8 cellular contexts compared by ENCODE assay signal in the genomic region with DNA sequence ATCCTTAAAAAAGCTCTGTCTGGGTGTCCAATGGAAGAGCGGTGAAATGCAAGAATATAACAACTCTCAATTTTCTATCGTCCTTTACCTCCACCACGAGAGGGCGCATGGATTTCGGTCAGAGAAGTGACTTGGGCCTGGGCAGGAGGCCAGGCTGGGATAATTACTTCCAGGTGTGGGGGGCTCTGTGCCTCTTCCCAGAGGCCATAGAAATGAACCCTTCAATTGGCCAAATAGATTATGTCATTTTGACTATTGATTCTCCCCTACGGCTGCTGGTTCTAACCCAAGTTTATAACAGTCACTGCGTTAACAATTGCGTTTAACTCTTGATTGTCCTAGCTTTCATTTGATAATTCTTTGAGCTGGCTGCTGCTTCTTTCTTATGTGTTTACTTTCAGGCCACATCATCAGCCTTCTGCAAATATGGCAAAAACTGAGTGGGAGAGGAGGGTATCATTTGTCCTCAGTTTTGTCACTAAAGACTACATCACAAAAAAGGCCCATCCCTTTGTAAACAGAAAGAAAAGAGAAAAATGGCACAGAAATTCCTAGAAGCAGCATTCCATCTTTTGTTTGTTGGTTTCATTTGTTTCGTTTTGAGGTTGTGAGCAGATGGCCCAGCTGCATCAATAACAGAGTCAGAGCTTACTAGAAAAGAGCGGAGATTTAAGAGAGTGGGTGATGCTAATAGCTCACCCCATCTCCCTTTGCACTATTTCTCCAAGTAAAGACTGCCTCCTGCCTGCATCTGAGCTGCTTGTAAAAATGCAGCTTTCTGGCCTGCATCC. TPM values are rescaled to one million over a fixed set of nuclear protein-coding genes. Genes with fewer than 3 reads are reported as not detected.
A peak's percentile ranks its signal among the peaks of the same experiment; 100 is the strongest.
DNase-seq lines count a peak whose midpoint lies in the region; ATAC-seq and TF ChIP-seq lines count a peak whose summit lies in the region.

No MANE protein-coding gene starts in this region.

- H3K79me2 ChIP-seq in OCI-LY1 (ENCODE audit: insufficient read depth, low read length): no peaks in the 10 kb centered on the region

- H3F3A ChIP-seq in OCI-LY1 (ENCODE audit: insufficient read depth, low read length): no peaks in the 10 kb centered on the region

- H4K20me1 ChIP-seq in OCI-LY1 (ENCODE audit: insufficient read depth, low read length): no peaks in the 10 kb centered on the region

- H3K4me1 ChIP-seq in OCI-LY1 (ENCODE audit: insufficient read depth, low read length, severe bottlenecking): no peaks in the 10 kb centered on the region
- no peaks in the 10 kb centered on the region for H3K4me1 ChIP-seq in naive thymus-derived CD4-positive, alpha-beta T cell (ENCODE audit: control insufficient read depth in 2 of 2, insufficient read depth in 2 of 2, low read length in 2 of 2)

- no peaks in the 10 kb centered on the region for H3K9me3 Mint-ChIP-seq in naive thymus-derived CD4-positive, alpha-beta T cell

- H3K4me3 ChIP-seq in OCI-LY1 (ENCODE audit: low read depth, low read length, poor library complexity, severe bottlenecking) (no peak overlapping the region), epithelial cell of proximal tubule (ENCODE audit: low read depth, low read length) (no peak overlapping the region)
- no peak overlapping the region for H3K4me3 ChIP-seq in naive thymus-derived CD4-positive, alpha-beta T cell (ENCODE audit: low read length)

- no peak overlapping the region for H3K4me3 Mint-ChIP-seq in naive thymus-derived CD4-positive, alpha-beta T cell

- no peaks in the 10 kb centered on the region for H3K9me3 ChIP-seq in OCI-LY1 (ENCODE audit: low read length)
- H3K9me3 ChIP-seq in naive thymus-derived CD4-positive, alpha-beta T cell (ENCODE audit: control insufficient read depth in 2 of 3, low read length in 3 of 3): no peaks in the 10 kb centered on the region

- DNase-seq in Daoy (ENCODE audit: low read depth): peak; percentile 88
- DNase-seq in HuH-7.5 (ENCODE audit: low spot score): peak; percentile 41
- DNase-seq in activated CD8-positive, alpha-beta memory T cell treated with anti-CD3 and anti-CD28 coated beads, Interleukin-2, amount 50 U/mL, for 48 hours: peak; percentile 82
- no peak for DNase-seq in epithelial cell of proximal tubule (ENCODE audit: low read depth)
- DNase-seq in naive thymus-derived CD4-positive, alpha-beta T cell: peak; percentile 40 to 72 (median 64)
- DNase-seq in stimulated activated CD8-positive, alpha-beta memory T cell treated with anti-CD3 and anti-CD28 coated beads, Interleukin-7, amount 100 ng/mL, for 24 hours (ENCODE audit: low read depth): peak; percentile 44

- ATAC-seq in naive thymus-derived CD4-positive, alpha-beta T cell: peak; percentile 82
- ATAC-seq in HG02970 (IDR thresholded peaks at IDR 0.05; ENCODE audit: low FRiP score, unreplicated experiment): no peak

- H3K27me3 ChIP-seq in OCI-LY1 (ENCODE audit: insufficient read depth, low read length): 0 out of 2 replicates have a peak, but pooled peaks cover 2% of the 10 kb centered on the region
- no peaks in the 10 kb centered on the region for H3K27me3 ChIP-seq in naive thymus-derived CD4-positive, alpha-beta T cell (ENCODE audit: control insufficient read depth in 2 of 2, insufficient read depth in 2 of 2, low read length in 2 of 2)

- H3K36me3 Mint-ChIP-seq in naive thymus-derived CD4-positive, alpha-beta T cell: no peaks in the 10 kb centered on the region

- H3K9me2 ChIP-seq in OCI-LY1 (ENCODE audit: low read depth, low read length): no peaks in the 10 kb centered on the region

- no peak overlapping the region for H3K4me2 ChIP-seq in OCI-LY1 (ENCODE audit: low read length)

- H2AFZ ChIP-seq in OCI-LY1 (ENCODE audit: low read length): no peak overlapping the region

- H3K4me1 Mint-ChIP-seq in naive thymus-derived CD4-positive, alpha-beta T cell: peaks cover 0 to 11% (median 7%) of the 10 kb centered on the region in 7 donors

- H3K36me3 ChIP-seq in OCI-LY1 (ENCODE audit: insufficient read depth, low read length): no peaks in the 10 kb centered on the region
- H3K36me3 ChIP-seq in naive thymus-derived CD4-positive, alpha-beta T cell (ENCODE audit: control insufficient read depth in 2 of 3, insufficient read depth in 3 of 3, low read length in 3 of 3): no peaks in the 10 kb centered on the region

- peak overlapping the region in 4 of 9 donors; percentile 11 to 56 (median 31) for H3K27ac Mint-ChIP-seq in naive thymus-derived CD4-positive, alpha-beta T cell

- TF ChIP-seq CTCF in OCI-LY1 (IDR thresholded peaks at IDR 0.05; ENCODE audit: low read length) (peak; percentile 79), epithelial cell of proximal tubule (conservative IDR thresholded peaks at IDR 0.05; ENCODE audit: low read depth, low read length) (peak; percentile 78)

- no peak overlapping the region for H3K27ac ChIP-seq in OCI-LY1 (ENCODE audit: low read depth, low read length, poor library complexity, severe bottlenecking)
- no peak overlapping the region for H3K27ac ChIP-seq in naive thymus-derived CD4-positive, alpha-beta T cell (ENCODE audit: low read depth, low read length)

- POLR2A ChIA-PET in naive thymus-derived CD4-positive, alpha-beta T cell (lab: Charles Lee): interaction anchor here (0.6 to 2.8 kb wide), 5 partner anchors 93 to 100 kb away, joined by 3 to 30 read pairs (median 4); a partner anchor contains a TSS

- H3K9ac ChIP-seq in OCI-LY1 (ENCODE audit: low read length): no peak overlapping the region

- CTCF ChIA-PET in naive thymus-derived CD4-positive, alpha-beta T cell (lab: Charles Lee): interaction anchor here (0.6 to 5.4 kb wide), 23 partner anchors 8 to 258 kb away, joined by 3 to 153 read pairs (median 5); no protein-coding TSS in a partner anchor

- intact Hi-C loops in naive thymus-derived CD4-positive, alpha-beta T cell (cut with micrococcal nuclease): loop anchor here (1.0 to 5.0 kb wide), 6 partner anchors 42 to 258 kb away; a partner anchor contains a TSS

- no peaks in the 10 kb centered on the region for H3K27me3 Mint-ChIP-seq in naive thymus-derived CD4-positive, alpha-beta T cell

RNA-seq across cellular contexts. Expression of a gene that starts 45.4 kb away (rescaled TPM):
- 72.8 and 80.6 TPM in 2 replicates for total RNA-seq in Daoy (2014; rRNA removed; shearing (Covaris generic))
- total RNA-seq in epithelial cell of proximal tubule: 38.6 and 54.7 TPM in 2 replicates
- 10 to 100 TPM; 53.4 to 59.3 (median 58.0) TPM for total RNA-seq in naive thymus-derived CD4-positive, alpha-beta T cell
- polyA plus RNA-seq in naive thymus-derived CD4-positive, alpha-beta T cell: 10 to 100 TPM; 82.2 to 91.9 TPM
